ENCODE assay signal across 1 cellular context in genomic region chr3:173583496-173583895, GRCh38.
A peak's percentile ranks its signal among the peaks of the same experiment; 100 is the strongest.
TF ChIP-seq lines count a peak whose summit lies in the region.

No MANE protein-coding gene starts in this region.

TF ChIP-seq in GM23338, 12 proteins besides CTCF, POLR2A, EP300 and RAD21 (continued from another document):
- TF ChIP-seq ETS1 (IDR thresholded peaks at IDR 0.05), result no peak
- no peak for TF ChIP-seq REST (IDR thresholded peaks at IDR 0.05; ENCODE audit: unreplicated experiment)
- no peak for TF ChIP-seq ZNF331 (CRISPR knock-in tag; IDR thresholded peaks at IDR 0.05; ENCODE audit: low read depth)
- no peak for TF ChIP-seq ZNF114 (CRISPR knock-in tag; IDR thresholded peaks at IDR 0.05)
- TF ChIP-seq EZH2phosphoT487 (IDR thresholded peaks at IDR 0.05; ENCODE audit: unreplicated experiment), result no peak
- no peak for TF ChIP-seq JUNB (IDR thresholded peaks at IDR 0.05; ENCODE audit: unreplicated experiment)
- TF ChIP-seq CREB1 (CRISPR knock-in tag; IDR thresholded peaks at IDR 0.05; ENCODE audit: low read depth), result no peak
- 0 out of 2 replicates have a peak, but pooled peaks have one; percentile 22 for TF ChIP-seq POLR2AphosphoS5 (IDR thresholded peaks at IDR 0.05; ENCODE audit: low read depth)
- TF ChIP-seq STAT1 (IDR thresholded peaks at IDR 0.05; ENCODE audit: unreplicated experiment), result no peak
- TF ChIP-seq NANOG (IDR thresholded peaks at IDR 0.05; ENCODE audit: borderline replicate concordance), result peak; percentile 62; the same call in 1 of the 2 replicates
